ENCODE assay signal across 1 cellular context in the genomic region with DNA sequence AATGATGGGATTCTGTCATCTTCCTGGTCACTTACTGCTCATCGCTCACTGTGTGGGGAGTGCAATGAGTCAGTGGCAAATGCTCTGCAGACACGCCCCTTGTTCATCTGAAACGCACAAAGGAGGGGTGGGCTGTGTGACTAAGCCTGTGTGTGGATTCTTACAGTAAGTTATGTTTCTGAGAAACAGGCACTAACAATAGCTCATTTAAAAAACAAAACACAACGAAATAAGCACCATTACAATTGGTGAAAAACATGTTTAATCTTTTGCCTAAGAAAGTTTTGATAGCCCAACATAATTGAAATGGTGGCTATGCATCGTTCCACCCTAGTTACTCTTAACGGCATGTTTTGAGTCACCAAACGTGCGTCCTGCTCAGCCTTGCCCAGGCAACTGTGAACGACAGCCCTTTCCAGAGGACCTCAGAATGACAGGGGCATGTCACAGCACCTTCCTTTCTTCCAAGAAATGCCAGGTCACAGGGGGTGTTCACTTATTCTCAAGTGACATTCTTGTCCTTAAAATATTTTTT.
TF ChIP-seq lines count a peak whose summit lies in the region.

No MANE protein-coding gene starts in this region.

TF ChIP-seq in K562, 482 proteins besides CTCF, POLR2A, EP300 and RAD21 (continued from another document and continues in another):
- TF ChIP-seq, protein P1, sequence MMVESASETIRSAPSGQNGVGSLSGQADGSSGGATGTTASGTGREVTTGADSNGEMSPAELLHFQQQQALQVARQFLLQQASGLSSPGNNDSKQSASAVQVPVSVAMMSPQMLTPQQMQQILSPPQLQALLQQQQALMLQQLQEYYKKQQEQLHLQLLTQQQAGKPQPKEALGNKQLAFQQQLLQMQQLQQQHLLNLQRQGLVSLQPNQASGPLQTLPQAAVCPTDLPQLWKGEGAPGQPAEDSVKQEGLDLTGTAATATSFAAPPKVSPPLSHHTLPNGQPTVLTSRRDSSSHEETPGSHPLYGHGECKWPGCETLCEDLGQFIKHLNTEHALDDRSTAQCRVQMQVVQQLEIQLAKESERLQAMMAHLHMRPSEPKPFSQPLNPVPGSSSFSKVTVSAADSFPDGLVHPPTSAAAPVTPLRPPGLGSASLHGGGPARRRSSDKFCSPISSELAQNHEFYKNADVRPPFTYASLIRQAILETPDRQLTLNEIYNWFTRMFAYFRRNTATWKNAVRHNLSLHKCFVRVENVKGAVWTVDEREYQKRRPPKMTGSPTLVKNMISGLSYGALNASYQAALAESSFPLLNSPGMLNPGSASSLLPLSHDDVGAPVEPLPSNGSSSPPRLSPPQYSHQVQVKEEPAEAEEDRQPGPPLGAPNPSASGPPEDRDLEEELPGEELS (CRISPR knock-in tag; IDR thresholded peaks at IDR 0.05; ENCODE audit: borderline replicate concordance) = no peak
- no peak for TF ChIP-seq ILF3 (IDR thresholded peaks at IDR 0.05; ENCODE audit: borderline replicate concordance)
- TF ChIP-seq BACH1 (tag; IDR thresholded peaks at IDR 0.05) = peak; percentile 34; the same call in 1 of the 2 replicates
- TF ChIP-seq XRCC3 (IDR thresholded peaks at IDR 0.05) = no peak
- no peak for TF ChIP-seq STAG1 (CRISPR knock-in tag; IDR thresholded peaks at IDR 0.05; ENCODE audit: borderline replicate concordance)
- TF ChIP-seq C11orf30 (IDR thresholded peaks at IDR 0.05; ENCODE audit: low read depth) = no peak
- no peak for TF ChIP-seq ZKSCAN3 (CRISPR knock-in tag; IDR thresholded peaks at IDR 0.05)
- TF ChIP-seq, protein P2, sequence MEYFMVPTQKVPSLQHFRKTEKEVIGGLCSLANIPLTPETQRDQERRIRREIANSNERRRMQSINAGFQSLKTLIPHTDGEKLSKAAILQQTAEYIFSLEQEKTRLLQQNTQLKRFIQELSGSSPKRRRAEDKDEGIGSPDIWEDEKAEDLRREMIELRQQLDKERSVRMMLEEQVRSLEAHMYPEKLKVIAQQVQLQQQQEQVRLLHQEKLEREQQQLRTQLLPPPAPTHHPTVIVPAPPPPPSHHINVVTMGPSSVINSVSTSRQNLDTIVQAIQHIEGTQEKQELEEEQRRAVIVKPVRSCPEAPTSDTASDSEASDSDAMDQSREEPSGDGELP (CRISPR knock-in tag; IDR thresholded peaks at IDR 0.05; ENCODE audit: borderline replicate concordance) = 0 out of 2 replicates have a peak, but pooled peaks have one; percentile 24
- TF ChIP-seq, protein P3, sequence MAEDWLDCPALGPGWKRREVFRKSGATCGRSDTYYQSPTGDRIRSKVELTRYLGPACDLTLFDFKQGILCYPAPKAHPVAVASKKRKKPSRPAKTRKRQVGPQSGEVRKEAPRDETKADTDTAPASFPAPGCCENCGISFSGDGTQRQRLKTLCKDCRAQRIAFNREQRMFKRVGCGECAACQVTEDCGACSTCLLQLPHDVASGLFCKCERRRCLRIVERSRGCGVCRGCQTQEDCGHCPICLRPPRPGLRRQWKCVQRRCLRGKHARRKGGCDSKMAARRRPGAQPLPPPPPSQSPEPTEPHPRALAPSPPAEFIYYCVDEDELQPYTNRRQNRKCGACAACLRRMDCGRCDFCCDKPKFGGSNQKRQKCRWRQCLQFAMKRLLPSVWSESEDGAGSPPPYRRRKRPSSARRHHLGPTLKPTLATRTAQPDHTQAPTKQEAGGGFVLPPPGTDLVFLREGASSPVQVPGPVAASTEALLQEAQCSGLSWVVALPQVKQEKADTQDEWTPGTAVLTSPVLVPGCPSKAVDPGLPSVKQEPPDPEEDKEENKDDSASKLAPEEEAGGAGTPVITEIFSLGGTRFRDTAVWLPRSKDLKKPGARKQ (CRISPR knock-in tag; IDR thresholded peaks at IDR 0.05) = no peak
- no peak for TF ChIP-seq XRCC5 (IDR thresholded peaks at IDR 0.05; ENCODE audit: low read depth, low read length)
- TF ChIP-seq NR2C2 (CRISPR knock-in tag; IDR thresholded peaks at IDR 0.05) = no peak
- peak; percentile 36; the same call in 1 of the 2 replicates for TF ChIP-seq NR2C2 (tag; IDR thresholded peaks at IDR 0.05)
- no peak for TF ChIP-seq FOXJ3 (CRISPR knock-in tag; IDR thresholded peaks at IDR 0.05)
- no peak for TF ChIP-seq ZSCAN29 (IDR thresholded peaks at IDR 0.05)
- TF ChIP-seq, protein P4, sequence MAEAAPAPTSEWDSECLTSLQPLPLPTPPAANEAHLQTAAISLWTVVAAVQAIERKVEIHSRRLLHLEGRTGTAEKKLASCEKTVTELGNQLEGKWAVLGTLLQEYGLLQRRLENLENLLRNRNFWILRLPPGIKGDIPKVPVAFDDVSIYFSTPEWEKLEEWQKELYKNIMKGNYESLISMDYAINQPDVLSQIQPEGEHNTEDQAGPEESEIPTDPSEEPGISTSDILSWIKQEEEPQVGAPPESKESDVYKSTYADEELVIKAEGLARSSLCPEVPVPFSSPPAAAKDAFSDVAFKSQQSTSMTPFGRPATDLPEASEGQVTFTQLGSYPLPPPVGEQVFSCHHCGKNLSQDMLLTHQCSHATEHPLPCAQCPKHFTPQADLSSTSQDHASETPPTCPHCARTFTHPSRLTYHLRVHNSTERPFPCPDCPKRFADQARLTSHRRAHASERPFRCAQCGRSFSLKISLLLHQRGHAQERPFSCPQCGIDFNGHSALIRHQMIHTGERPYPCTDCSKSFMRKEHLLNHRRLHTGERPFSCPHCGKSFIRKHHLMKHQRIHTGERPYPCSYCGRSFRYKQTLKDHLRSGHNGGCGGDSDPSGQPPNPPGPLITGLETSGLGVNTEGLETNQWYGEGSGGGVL (CRISPR knock-in tag; IDR thresholded peaks at IDR 0.05) = no peak
- no peak for TF ChIP-seq MXI1 (IDR thresholded peaks at IDR 0.05; ENCODE audit: low read depth, low read length)
- TF ChIP-seq TRIM28 (IDR thresholded peaks at IDR 0.05) = no peak
- TF ChIP-seq CBFA2T2 (conservative IDR thresholded peaks at IDR 0.05) = no peak
- no peak for TF ChIP-seq ZNF561 (CRISPR knock-in tag; conservative IDR thresholded peaks at IDR 0.05)
- 0 out of 2 replicates have a peak, but pooled peaks have one; percentile 36 for TF ChIP-seq ZNF589 (CRISPR knock-in tag; IDR thresholded peaks at IDR 0.05; ENCODE audit: low read depth)
- TF ChIP-seq CHD2 (IDR thresholded peaks at IDR 0.05; ENCODE audit: low read depth, low read length) = no peak
- TF ChIP-seq HMG20A (CRISPR knock-in tag; conservative IDR thresholded peaks at IDR 0.05) = no peak
- no peak for TF ChIP-seq CHD4 (IDR thresholded peaks at IDR 0.05; ENCODE audit: insufficient read depth, insufficient replicate concordance, low read depth, low read length, poor library complexity, severe bottlenecking)
- no peak for TF ChIP-seq KLF10 (CRISPR knock-in tag; IDR thresholded peaks at IDR 0.05)
- TF ChIP-seq ZBTB8A (IDR thresholded peaks at IDR 0.05; ENCODE audit: partially characterized antibody) = no peak
- TF ChIP-seq ATF1 (CRISPR knock-in tag; IDR thresholded peaks at IDR 0.05) = no peak
- TF ChIP-seq ATF1 (tag; IDR thresholded peaks at IDR 0.05) = peak; percentile 69
- TF ChIP-seq COPS2 (conservative IDR thresholded peaks at IDR 0.05) = no peak
- peak; percentile 45 for TF ChIP-seq CXXC5 (CRISPR knock-in tag; IDR thresholded peaks at IDR 0.05)
- TF ChIP-seq ZNF76 (CRISPR knock-in tag; IDR thresholded peaks at IDR 0.05; ENCODE audit: borderline replicate concordance) = no peak
- TF ChIP-seq, protein P5, sequence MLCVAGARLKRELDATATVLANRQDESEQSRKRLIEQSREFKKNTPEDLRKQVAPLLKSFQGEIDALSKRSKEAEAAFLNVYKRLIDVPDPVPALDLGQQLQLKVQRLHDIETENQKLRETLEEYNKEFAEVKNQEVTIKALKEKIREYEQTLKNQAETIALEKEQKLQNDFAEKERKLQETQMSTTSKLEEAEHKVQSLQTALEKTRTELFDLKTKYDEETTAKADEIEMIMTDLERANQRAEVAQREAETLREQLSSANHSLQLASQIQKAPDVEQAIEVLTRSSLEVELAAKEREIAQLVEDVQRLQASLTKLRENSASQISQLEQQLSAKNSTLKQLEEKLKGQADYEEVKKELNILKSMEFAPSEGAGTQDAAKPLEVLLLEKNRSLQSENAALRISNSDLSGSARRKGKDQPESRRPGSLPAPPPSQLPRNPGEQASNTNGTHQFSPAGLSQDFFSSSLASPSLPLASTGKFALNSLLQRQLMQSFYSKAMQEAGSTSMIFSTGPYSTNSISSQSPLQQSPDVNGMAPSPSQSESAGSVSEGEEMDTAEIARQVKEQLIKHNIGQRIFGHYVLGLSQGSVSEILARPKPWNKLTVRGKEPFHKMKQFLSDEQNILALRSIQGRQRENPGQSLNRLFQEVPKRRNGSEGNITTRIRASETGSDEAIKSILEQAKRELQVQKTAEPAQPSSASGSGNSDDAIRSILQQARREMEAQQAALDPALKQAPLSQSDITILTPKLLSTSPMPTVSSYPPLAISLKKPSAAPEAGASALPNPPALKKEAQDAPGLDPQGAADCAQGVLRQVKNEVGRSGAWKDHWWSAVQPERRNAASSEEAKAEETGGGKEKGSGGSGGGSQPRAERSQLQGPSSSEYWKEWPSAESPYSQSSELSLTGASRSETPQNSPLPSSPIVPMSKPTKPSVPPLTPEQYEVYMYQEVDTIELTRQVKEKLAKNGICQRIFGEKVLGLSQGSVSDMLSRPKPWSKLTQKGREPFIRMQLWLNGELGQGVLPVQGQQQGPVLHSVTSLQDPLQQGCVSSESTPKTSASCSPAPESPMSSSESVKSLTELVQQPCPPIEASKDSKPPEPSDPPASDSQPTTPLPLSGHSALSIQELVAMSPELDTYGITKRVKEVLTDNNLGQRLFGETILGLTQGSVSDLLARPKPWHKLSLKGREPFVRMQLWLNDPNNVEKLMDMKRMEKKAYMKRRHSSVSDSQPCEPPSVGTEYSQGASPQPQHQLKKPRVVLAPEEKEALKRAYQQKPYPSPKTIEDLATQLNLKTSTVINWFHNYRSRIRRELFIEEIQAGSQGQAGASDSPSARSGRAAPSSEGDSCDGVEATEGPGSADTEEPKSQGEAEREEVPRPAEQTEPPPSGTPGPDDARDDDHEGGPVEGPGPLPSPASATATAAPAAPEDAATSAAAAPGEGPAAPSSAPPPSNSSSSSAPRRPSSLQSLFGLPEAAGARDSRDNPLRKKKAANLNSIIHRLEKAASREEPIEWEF (CRISPR knock-in tag; IDR thresholded peaks at IDR 0.05) = no peak
- no peak for TF ChIP-seq MIER1 (IDR thresholded peaks at IDR 0.05; ENCODE audit: low read depth)
- TF ChIP-seq ZNF133 (CRISPR knock-in tag; IDR thresholded peaks at IDR 0.05) = no peak
- no peak for TF ChIP-seq MCM3 (IDR thresholded peaks at IDR 0.05)
- TF ChIP-seq ZNF699 (CRISPR knock-in tag; IDR thresholded peaks at IDR 0.05; ENCODE audit: insufficient replicate concordance) = no peak
- peak; percentile 68 for TF ChIP-seq SOX6 (IDR thresholded peaks at IDR 0.05)
- TF ChIP-seq RCOR1 (IDR thresholded peaks at IDR 0.05; ENCODE audit: borderline replicate concordance in 1 of 2, low read depth in 2 of 2, low read length in 2 of 2) = no peak
- TF ChIP-seq GTF2E2 (tag; IDR thresholded peaks at IDR 0.05) = no peak
- no peak for TF ChIP-seq RFX5 (IDR thresholded peaks at IDR 0.05; ENCODE audit: low read depth, low read length)
- TF ChIP-seq BHLHE40 (IDR thresholded peaks at IDR 0.05; ENCODE audit: low read length) = peak; percentile 33; the same call in 1 of the 2 replicates
- no peak for TF ChIP-seq HCFC1 (IDR thresholded peaks at IDR 0.05; ENCODE audit: low read depth, low read length)
- TF ChIP-seq, protein P6, sequence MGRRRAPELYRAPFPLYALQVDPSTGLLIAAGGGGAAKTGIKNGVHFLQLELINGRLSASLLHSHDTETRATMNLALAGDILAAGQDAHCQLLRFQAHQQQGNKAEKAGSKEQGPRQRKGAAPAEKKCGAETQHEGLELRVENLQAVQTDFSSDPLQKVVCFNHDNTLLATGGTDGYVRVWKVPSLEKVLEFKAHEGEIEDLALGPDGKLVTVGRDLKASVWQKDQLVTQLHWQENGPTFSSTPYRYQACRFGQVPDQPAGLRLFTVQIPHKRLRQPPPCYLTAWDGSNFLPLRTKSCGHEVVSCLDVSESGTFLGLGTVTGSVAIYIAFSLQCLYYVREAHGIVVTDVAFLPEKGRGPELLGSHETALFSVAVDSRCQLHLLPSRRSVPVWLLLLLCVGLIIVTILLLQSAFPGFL (CRISPR knock-in tag; IDR thresholded peaks at IDR 0.05) = no peak
- TF ChIP-seq, protein P7, sequence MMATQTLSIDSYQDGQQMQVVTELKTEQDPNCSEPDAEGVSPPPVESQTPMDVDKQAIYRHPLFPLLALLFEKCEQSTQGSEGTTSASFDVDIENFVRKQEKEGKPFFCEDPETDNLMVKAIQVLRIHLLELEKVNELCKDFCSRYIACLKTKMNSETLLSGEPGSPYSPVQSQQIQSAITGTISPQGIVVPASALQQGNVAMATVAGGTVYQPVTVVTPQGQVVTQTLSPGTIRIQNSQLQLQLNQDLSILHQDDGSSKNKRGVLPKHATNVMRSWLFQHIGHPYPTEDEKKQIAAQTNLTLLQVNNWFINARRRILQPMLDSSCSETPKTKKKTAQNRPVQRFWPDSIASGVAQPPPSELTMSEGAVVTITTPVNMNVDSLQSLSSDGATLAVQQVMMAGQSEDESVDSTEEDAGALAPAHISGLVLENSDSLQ (IDR thresholded peaks at IDR 0.05) = peak; percentile 82
- no peak for TF ChIP-seq HIVEP1 (CRISPR knock-in tag; IDR thresholded peaks at IDR 0.05)
- no peak for TF ChIP-seq ZNF23 (CRISPR knock-in tag; IDR thresholded peaks at IDR 0.05)
- TF ChIP-seq, protein P8, sequence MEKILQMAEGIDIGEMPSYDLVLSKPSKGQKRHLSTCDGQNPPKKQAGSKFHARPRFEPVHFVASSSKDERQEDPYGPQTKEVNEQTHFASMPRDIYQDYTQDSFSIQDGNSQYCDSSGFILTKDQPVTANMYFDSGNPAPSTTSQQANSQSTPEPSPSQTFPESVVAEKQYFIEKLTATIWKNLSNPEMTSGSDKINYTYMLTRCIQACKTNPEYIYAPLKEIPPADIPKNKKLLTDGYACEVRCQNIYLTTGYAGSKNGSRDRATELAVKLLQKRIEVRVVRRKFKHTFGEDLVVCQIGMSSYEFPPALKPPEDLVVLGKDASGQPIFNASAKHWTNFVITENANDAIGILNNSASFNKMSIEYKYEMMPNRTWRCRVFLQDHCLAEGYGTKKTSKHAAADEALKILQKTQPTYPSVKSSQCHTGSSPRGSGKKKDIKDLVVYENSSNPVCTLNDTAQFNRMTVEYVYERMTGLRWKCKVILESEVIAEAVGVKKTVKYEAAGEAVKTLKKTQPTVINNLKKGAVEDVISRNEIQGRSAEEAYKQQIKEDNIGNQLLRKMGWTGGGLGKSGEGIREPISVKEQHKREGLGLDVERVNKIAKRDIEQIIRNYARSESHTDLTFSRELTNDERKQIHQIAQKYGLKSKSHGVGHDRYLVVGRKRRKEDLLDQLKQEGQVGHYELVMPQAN (IDR thresholded peaks at IDR 0.05; ENCODE audit: borderline replicate concordance) = no peak
- no peak for TF ChIP-seq CCAR2 (IDR thresholded peaks at IDR 0.05; ENCODE audit: low read depth, low read length)
- TF ChIP-seq, protein P9, sequence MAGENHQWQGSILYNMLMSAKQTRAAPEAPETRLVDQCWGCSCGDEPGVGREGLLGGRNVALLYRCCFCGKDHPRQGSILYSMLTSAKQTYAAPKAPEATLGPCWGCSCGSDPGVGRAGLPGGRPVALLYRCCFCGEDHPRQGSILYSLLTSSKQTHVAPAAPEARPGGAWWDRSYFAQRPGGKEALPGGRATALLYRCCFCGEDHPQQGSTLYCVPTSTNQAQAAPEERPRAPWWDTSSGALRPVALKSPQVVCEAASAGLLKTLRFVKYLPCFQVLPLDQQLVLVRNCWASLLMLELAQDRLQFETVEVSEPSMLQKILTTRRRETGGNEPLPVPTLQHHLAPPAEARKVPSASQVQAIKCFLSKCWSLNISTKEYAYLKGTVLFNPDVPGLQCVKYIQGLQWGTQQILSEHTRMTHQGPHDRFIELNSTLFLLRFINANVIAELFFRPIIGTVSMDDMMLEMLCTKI (IDR thresholded peaks at IDR 0.05; ENCODE audit: partially characterized antibody) = no peak
- TF ChIP-seq KDM1A (IDR thresholded peaks at IDR 0.05) = 0 out of 4 replicates have a peak, but pooled peaks of 1 of the 2 experiments have one; percentile 10
- TF ChIP-seq SMC3 (conservative IDR thresholded peaks at IDR 0.05; ENCODE audit: insufficient read depth, low read depth, low read length) = no peak
- TF ChIP-seq PHTF2 (CRISPR knock-in tag; IDR thresholded peaks at IDR 0.05) = no peak
- no peak for TF ChIP-seq ZFPM2 (CRISPR knock-in tag; IDR thresholded peaks at IDR 0.05)
